In genomic region chr12:93497456-93497855, GRCh38 we compare ENCODE assay signal across 15 cellular contexts.
"Had no signal": no experiment of that assay in that cellular context is flagged by ENCODE, and none has a peak within 500 bp of the region (broad histone marks: within the 10 kb centered on the region; RNA-seq: fewer than 3 reads in every experiment).

No MANE protein-coding gene starts in this region.

- FAIRE-seq: frontal cortex had no signal

- DNase-seq: activated CD4-positive, CD25-positive, alpha-beta regulatory T cell treated with anti-CD3 and anti-CD28 coated beads, Interleukin-2, amount 50 U/mL, for 72 hours; activated gamma-delta T cell treated with Interleukin-2 at 50 U/mL for 16 hours; activated T-cell treated with anti-CD3 and anti-CD28 coated beads for 4 hours; amygdala; brain microvascular endothelial cell; dorsolateral prefrontal cortex; heart right ventricle; mesenchymal stem cell; sigmoid colon; stimulated activated CD4-positive, alpha-beta T cell treated with anti-CD3 and anti-CD28 coated beads, Interleukin-2, amount 100 ng/mL, for 24 hours; stimulated activated naive CD4-positive, alpha-beta T cell; T-helper 9 cell; upper lobe of left lung had no signal

- ATAC-seq: heart right ventricle, left lobe of liver had no signal
